In the genomic region with DNA sequence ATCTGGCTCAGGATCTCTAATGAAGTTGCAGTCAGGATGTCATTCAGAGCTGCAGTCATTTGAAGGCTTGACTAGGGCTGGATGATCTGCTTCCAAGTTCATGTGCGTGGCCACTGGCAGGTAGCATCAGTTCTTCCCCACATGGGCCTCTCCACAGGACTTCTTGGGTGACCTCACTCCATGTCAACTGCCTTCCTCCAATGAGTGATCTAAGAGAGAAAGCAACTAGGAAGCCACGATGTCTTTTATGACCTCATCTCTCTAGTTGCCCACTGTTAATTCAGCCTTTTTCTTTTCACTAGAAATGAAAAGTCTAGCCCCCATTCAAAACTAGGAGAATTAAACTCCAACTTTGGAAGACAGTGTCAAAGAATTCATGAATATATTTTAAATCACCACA, we compare ENCODE assay signal across 1 cellular context.
TF ChIP-seq lines count a peak whose summit lies in the region.

No MANE protein-coding gene starts in this region.

TF ChIP-seq in HEK293, 187 proteins besides CTCF, POLR2A, EP300 and RAD21 (continued from another document):
- TF ChIP-seq, protein P1, sequence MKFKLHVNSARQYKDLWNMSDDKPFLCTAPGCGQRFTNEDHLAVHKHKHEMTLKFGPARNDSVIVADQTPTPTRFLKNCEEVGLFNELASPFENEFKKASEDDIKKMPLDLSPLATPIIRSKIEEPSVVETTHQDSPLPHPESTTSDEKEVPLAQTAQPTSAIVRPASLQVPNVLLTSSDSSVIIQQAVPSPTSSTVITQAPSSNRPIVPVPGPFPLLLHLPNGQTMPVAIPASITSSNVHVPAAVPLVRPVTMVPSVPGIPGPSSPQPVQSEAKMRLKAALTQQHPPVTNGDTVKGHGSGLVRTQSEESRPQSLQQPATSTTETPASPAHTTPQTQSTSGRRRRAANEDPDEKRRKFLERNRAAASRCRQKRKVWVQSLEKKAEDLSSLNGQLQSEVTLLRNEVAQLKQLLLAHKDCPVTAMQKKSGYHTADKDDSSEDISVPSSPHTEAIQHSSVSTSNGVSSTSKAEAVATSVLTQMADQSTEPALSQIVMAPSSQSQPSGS (tag by site-specific recombination; IDR thresholded peaks at IDR 0.05; ENCODE audit: low read depth), result peak; percentile 79
- TF ChIP-seq ZNF654 (tag by site-specific recombination; IDR thresholded peaks at IDR 0.05; ENCODE audit: low read depth) (no peak), ZNF274 (IDR thresholded peaks at IDR 0.05; ENCODE audit: low read length) (no peak), ZNF274 (tag by site-specific recombination; IDR thresholded peaks at IDR 0.05; ENCODE audit: borderline replicate concordance) (no peak), ZNF366 (tag by site-specific recombination; conservative IDR thresholded peaks at IDR 0.05) (0 out of 2 replicates have a peak, but pooled peaks have one; percentile 11), ZNF169 (tag by site-specific recombination; IDR thresholded peaks at IDR 0.05) (no peak)
- TF ChIP-seq, protein P2, sequence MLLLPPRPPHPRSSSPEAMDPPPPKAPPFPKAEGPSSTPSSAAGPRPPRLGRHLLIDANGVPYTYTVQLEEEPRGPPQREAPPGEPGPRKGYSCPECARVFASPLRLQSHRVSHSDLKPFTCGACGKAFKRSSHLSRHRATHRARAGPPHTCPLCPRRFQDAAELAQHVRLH (tag by site-specific recombination; IDR thresholded peaks at IDR 0.05), result no peak
